18 cellular contexts compared by ENCODE assay signal in genomic region chrX:136674270-136674986, GRCh38.
DNase-seq lines count a peak whose midpoint lies in the region; ATAC-seq, FAIRE-seq and TF ChIP-seq lines count a peak whose summit lies in the region.
"Had no signal": no experiment of that assay in that cellular context is flagged by ENCODE, and none has a peak within 500 bp of the region (broad histone marks: within the 10 kb centered on the region; RNA-seq: fewer than 3 reads in every experiment).

No MANE protein-coding gene starts in this region.

- H3K9me3 ChIP-seq in KOPT-K1 (ENCODE audit: insufficient read depth, low read length, poor library complexity, severe bottlenecking) = no peaks in the 10 kb centered on the region
- H3K9me3 ChIP-seq: heart left ventricle, left lung, suprapubic skin had no signal

- TF ChIP-seq CTCF in GM12865 (IDR thresholded peaks at IDR 0.05; ENCODE audit: insufficient read depth, low read depth, low read length, missing control alignments) = no peak

- peak; percentile 65 for FAIRE-seq in colon (lab: Jason Lieb, UNC)
- FAIRE-seq: bronchial epithelial cell, G401.6, RCC 7860 had no signal

- DNase-seq in GM12865 (ENCODE audit: low read depth) (peak; percentile 28), OCI-M2 (lab: John Stamatoyannopoulos, UW; ENCODE audit: unreplicated experiment) (no peak), medulla oblongata (ENCODE audit: extremely low spot score) (no peak)
- DNase-seq: activated CD8-positive, alpha-beta memory T cell treated with anti-CD3 and anti-CD28 coated beads, Interleukin-2, amount 50 U/mL, for 4 hours; heart left ventricle; left lung; nephron progenitor cell; T-helper 9 cell had no signal

- peaks cover 67% of the 10 kb centered on the region for H3K36me3 ChIP-seq in KOPT-K1 (ENCODE audit: insufficient read depth, low read length)

- ATAC-seq in GM19025 (IDR thresholded peaks at IDR 0.05; ENCODE audit: low read depth, unreplicated experiment) (peak; percentile 16), HG03565 (IDR thresholded peaks at IDR 0.05; ENCODE audit: unreplicated experiment) (no peak)
- ATAC-seq: heart left ventricle, left lung, sciatic nerve had no signal

- peak overlapping the region; percentile 94 for H3K27ac ChIP-seq in KOPT-K1 (ENCODE audit: low read depth, low read length, poor library complexity, severe bottlenecking)
- H3K27ac ChIP-seq: C4-2B, heart left ventricle, left lung, suprapubic skin had no signal

- H3K4me3 ChIP-seq in GM12865 (ENCODE audit: low read depth, low read length) = no peak overlapping the region
- H3K4me3 ChIP-seq: heart left ventricle, left lung, suprapubic skin had no signal
